Comparison of ENCODE assay signal across 2 cellular contexts in genomic region chr3:155739154-155739553, GRCh38.
TF ChIP-seq lines count a peak whose summit lies in the region.

No MANE protein-coding gene starts in this region.

TF ChIP-seq in A549, 52 proteins besides CTCF, POLR2A, EP300 and RAD21 (continued from another document):
- no peak for TF ChIP-seq CHD4 (IDR thresholded peaks at IDR 0.05; ENCODE audit: borderline replicate concordance)
- TF ChIP-seq BCL3 (IDR thresholded peaks at IDR 0.05) = no peak
- TF ChIP-seq SMC3 (IDR thresholded peaks at IDR 0.05) = 0 out of 3 replicates have a peak, but pooled peaks have one; percentile 14
- no peak for TF ChIP-seq HEYL (CRISPR knock-in tag; IDR thresholded peaks at IDR 0.05)
- TF ChIP-seq NR3C1 (IDR thresholded peaks at IDR 0.05) = no peak
- no peak for TF ChIP-seq HOXA7 (CRISPR knock-in tag; IDR thresholded peaks at IDR 0.05)

TF ChIP-seq in GM23338, 12 proteins besides CTCF, POLR2A, EP300 and RAD21 (continued from another document):
- TF ChIP-seq EZH2 (IDR thresholded peaks at IDR 0.05; ENCODE audit: low read depth, unreplicated experiment) (no peak), ZNF462 (CRISPR knock-in tag; IDR thresholded peaks at IDR 0.05) (no peak), JUNB (IDR thresholded peaks at IDR 0.05; ENCODE audit: unreplicated experiment) (no peak)
- TF ChIP-seq, protein P1, sequence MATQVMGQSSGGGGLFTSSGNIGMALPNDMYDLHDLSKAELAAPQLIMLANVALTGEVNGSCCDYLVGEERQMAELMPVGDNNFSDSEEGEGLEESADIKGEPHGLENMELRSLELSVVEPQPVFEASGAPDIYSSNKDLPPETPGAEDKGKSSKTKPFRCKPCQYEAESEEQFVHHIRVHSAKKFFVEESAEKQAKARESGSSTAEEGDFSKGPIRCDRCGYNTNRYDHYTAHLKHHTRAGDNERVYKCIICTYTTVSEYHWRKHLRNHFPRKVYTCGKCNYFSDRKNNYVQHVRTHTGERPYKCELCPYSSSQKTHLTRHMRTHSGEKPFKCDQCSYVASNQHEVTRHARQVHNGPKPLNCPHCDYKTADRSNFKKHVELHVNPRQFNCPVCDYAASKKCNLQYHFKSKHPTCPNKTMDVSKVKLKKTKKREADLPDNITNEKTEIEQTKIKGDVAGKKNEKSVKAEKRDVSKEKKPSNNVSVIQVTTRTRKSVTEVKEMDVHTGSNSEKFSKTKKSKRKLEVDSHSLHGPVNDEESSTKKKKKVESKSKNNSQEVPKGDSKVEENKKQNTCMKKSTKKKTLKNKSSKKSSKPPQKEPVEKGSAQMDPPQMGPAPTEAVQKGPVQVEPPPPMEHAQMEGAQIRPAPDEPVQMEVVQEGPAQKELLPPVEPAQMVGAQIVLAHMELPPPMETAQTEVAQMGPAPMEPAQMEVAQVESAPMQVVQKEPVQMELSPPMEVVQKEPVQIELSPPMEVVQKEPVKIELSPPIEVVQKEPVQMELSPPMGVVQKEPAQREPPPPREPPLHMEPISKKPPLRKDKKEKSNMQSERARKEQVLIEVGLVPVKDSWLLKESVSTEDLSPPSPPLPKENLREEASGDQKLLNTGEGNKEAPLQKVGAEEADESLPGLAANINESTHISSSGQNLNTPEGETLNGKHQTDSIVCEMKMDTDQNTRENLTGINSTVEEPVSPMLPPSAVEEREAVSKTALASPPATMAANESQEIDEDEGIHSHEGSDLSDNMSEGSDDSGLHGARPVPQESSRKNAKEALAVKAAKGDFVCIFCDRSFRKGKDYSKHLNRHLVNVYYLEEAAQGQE (IDR thresholded peaks at IDR 0.05; ENCODE audit: unreplicated experiment) = no peak
